Comparison of ENCODE assay signal across 10 cellular contexts in the genomic region with DNA sequence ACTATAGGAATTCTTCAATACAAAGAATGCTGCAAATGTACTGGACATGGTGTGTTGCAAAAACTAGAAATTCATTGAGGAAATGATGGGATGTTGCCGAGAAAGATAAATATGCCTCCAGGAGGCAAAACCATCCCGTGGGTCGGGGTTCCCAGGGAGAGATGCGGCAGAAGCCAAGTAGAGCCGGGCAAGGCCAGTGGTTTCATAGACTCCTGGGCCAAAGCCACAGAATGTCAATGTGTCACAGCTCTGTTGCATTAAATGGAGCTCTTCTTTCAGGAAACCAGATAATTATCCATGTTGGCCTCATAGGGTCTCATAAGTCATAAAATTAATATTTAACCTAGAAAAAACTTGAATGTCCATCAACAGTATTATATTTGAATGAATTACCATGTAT.
"Had no signal": no experiment of that assay in that cellular context is flagged by ENCODE, and none has a peak within 500 bp of the region (broad histone marks: within the 10 kb centered on the region; RNA-seq: fewer than 3 reads in every experiment).

No MANE protein-coding gene starts in this region.

- H3K9me3 ChIP-seq: HAP-1 had no signal

- H3K9ac ChIP-seq: GM23248 had no signal

- DNase-seq: GM23248, GOT3, H7, HFFc6, IMR-90 had no signal

- H3K27ac Mint-ChIP-seq: HFFc6 had no signal

- H3K36me3 ChIP-seq: HAP-1 had no signal

- FAIRE-seq: HTR-8/SVneo, K562 had no signal

- H3K4me1 ChIP-seq: HAP-1 had no signal

- H3K27ac ChIP-seq: GM23248, HL-60 had no signal

- H3K4me3 ChIP-seq: GM23248, HAP-1, K562 had no signal

- ATAC-seq: HCT116, K562 had no signal

- H3K4me3 Mint-ChIP-seq: HFFc6 had no signal

- H2AFZ ChIP-seq: GM23248 had no signal
